ENCODE assay signal across 23 cellular contexts in genomic region chr6:134000443-134000842, GRCh38. TPM values are rescaled to one million over a fixed set of nuclear protein-coding genes. Genes with fewer than 3 reads are reported as not detected.
DNase-seq lines count a peak whose midpoint lies in the region; ATAC-seq and TF ChIP-seq lines count a peak whose summit lies in the region.
"Had no signal": no experiment of that assay in that cellular context is flagged by ENCODE, and none has a peak within 500 bp of the region (broad histone marks: within the 10 kb centered on the region; RNA-seq: fewer than 3 reads in every experiment).

No MANE protein-coding gene starts in this region.

- CTCF ChIA-PET in PC-9 (lab: Charles Lee) = interaction anchor here (1.2 to 1.5 kb wide), 2 partner anchors 63 to 96 kb away, joined by 4 read pairs; no protein-coding TSS in a partner anchor

- H3F3A ChIP-seq in PC-9 (ENCODE audit: insufficient read depth, low read depth) (peaks cover 23% of the 10 kb centered on the region), MM.1S (ENCODE audit: insufficient read depth, low read length) (no peaks in the 10 kb centered on the region)

- POLR2A ChIA-PET in PC-9 (lab: Charles Lee; ENCODE audit: unreplicated experiment) = interaction anchor here (0.7 kb wide), 1 partner anchor 62 kb away, joined by 8 read pairs; no protein-coding TSS in a partner anchor

- H3K9ac ChIP-seq in HUES48 (ENCODE audit: low read depth, low read length) (no peak overlapping the region), MM.1S (ENCODE audit: low read length) (no peak overlapping the region)

- no peak overlapping the region for H3K4me3 ChIP-seq in HUES48 (ENCODE audit: low read depth, low read length)
- H3K4me3 ChIP-seq in PC-9 = peak overlapping the region; percentile 17; the same call in 1 of the 2 replicates
- H3K4me3 ChIP-seq in lower leg skin (ENCODE audit: low read depth, poor library complexity, severe bottlenecking) = no peak overlapping the region
- no peak overlapping the region for H3K4me3 ChIP-seq in MM.1S (ENCODE audit: low read length)
- H3K4me3 ChIP-seq: SJCRH30 had no signal

- 46 to 50% methylated on average over 3 of the region's 3 CpGs for WGBS in lower leg skin, 2 donors

- peak; percentile 89 for ATAC-seq in foreskin keratinocyte
- ATAC-seq in HG03196 (IDR thresholded peaks at IDR 0.05; ENCODE audit: unreplicated experiment) = no peak
- ATAC-seq: Right ventricle myocardium inferior, SK-N-SH treated with all-trans-retinoic acid at 6 μM for 48 hours had no signal

- no peaks in the 10 kb centered on the region for H3K79me2 ChIP-seq in PC-9 (ENCODE audit: low read depth)
- H3K79me2 ChIP-seq in MM.1S (ENCODE audit: low read length) = no peaks in the 10 kb centered on the region

- H3K36me3 ChIP-seq in HUES48 (ENCODE audit: control insufficient read depth, insufficient read depth, low read length) (no peaks in the 10 kb centered on the region), PC-9 (ENCODE audit: low read depth) (no peaks in the 10 kb centered on the region), MM.1S (replicated peaks; ENCODE audit: insufficient read depth, low read length) (no peaks in the 10 kb centered on the region)
- H3K36me3 ChIP-seq: SJCRH30 had no signal

- peak in 1 of 2 experiments; percentile 88 for DNase-seq in PC-9
- DNase-seq in foreskin keratinocyte = peak; percentile 45 to 82
- peak; percentile 18 for DNase-seq in renal cortical epithelial cell (ENCODE audit: low read depth)
- no peak for DNase-seq in lower leg skin (ENCODE audit: low spot score in 2 of 2)
- no peak for DNase-seq in MM.1S
- DNase-seq: CD8-positive, alpha-beta memory T cell; DMS79 treated with DMSO at 0.1 percent for 48 hours; GF-D8; KG1; NCI-H1092; NCI-H1417 treated with DMSO at 0.1 percent for 48 hours; NCI-H1694 treated with DMSO at 0.1 percent for 48 hours; NCI-H2081; NCI-H2171; NCI-H226; NCI-H510A; NCI-H69; SJCRH30 had no signal

- H3K27me3 ChIP-seq in HUES48 (ENCODE audit: control insufficient read depth, insufficient read depth, low read length) (no peaks in the 10 kb centered on the region), PC-9 (ENCODE audit: insufficient read depth, low read depth) (no peaks in the 10 kb centered on the region), foreskin keratinocyte (no peaks in the 10 kb centered on the region), MM.1S (replicated peaks; ENCODE audit: insufficient read depth, low read length) (no peaks in the 10 kb centered on the region)
- H3K27me3 ChIP-seq: SJCRH30 had no signal

- no TSS peak for BruUV-seq in PC-9 (replicated peaks; lab: Mats Ljungman, UMichigan)

- H3K4me2 ChIP-seq in PC-9 = peak overlapping the region; percentile 62
- H3K4me2 ChIP-seq in MM.1S (ENCODE audit: low read depth, low read length) = no peak overlapping the region

- H2AFZ ChIP-seq in PC-9 = no peak overlapping the region
- no peak overlapping the region for H2AFZ ChIP-seq in MM.1S (ENCODE audit: low read length)

- no peak for TF ChIP-seq CTCF in PC-9 (conservative IDR thresholded peaks at IDR 0.05)
- TF ChIP-seq CTCF in foreskin keratinocyte (conservative IDR thresholded peaks at IDR 0.05) = no peak
- TF ChIP-seq CTCF in lower leg skin (IDR thresholded peaks at IDR 0.05) = no peak
- TF ChIP-seq CTCF in MM.1S (IDR thresholded peaks at IDR 0.05; ENCODE audit: low read length) = no peak

- peak overlapping the region; percentile 14 for H3K27ac ChIP-seq in HUES48 (ENCODE audit: low read depth, low read length)
- H3K27ac ChIP-seq in PC-9 = peak overlapping the region; percentile 73
- H3K27ac ChIP-seq in foreskin keratinocyte = no peak overlapping the region
- H3K27ac ChIP-seq in MM.1S (ENCODE audit: low read length) = no peak overlapping the region
- H3K27ac ChIP-seq: C4-2B, SJCRH30 had no signal

- TF ChIP-seq POLR2A in lower leg skin (IDR thresholded peaks at IDR 0.05) = no peak

- H3K4me1 ChIP-seq in HUES48 (ENCODE audit: control insufficient read depth, insufficient read depth, low read length) = peaks cover 20% of the 10 kb centered on the region
- H3K4me1 ChIP-seq in PC-9 (replicated peaks; ENCODE audit: insufficient read depth) = peaks cover 50% of the 10 kb centered on the region
- H3K4me1 ChIP-seq in foreskin keratinocyte = peaks cover 10% of the 10 kb centered on the region
- no peaks in the 10 kb centered on the region for H3K4me1 ChIP-seq in MM.1S (ENCODE audit: low read length)

- H3K9me2 ChIP-seq in PC-9 (ENCODE audit: insufficient read depth) (no peaks in the 10 kb centered on the region), MM.1S (replicated peaks; ENCODE audit: insufficient read depth, low read length) (no peaks in the 10 kb centered on the region)

- intact Hi-C loops in PC-9 (cut with micrococcal nuclease; ENCODE audit: unreplicated experiment) = loop anchor here (1.0 to 5.0 kb wide), 2 partner anchors 37 to 56 kb away; no protein-coding TSS in a partner anchor
- intact Hi-C loops in lower leg skin (cut with DNase I; ENCODE audit: low total_unique reads) = no loop called here

- H3K9me3 ChIP-seq in HUES48 (ENCODE audit: control insufficient read depth, insufficient read depth, low read length) (no peaks in the 10 kb centered on the region; the same call in 1 of the 2 replicates), PC-9 (ENCODE audit: insufficient read depth, low read depth) (peaks cover 15% of the 10 kb centered on the region), MM.1S (replicated peaks; ENCODE audit: insufficient read depth, low read length) (no peaks in the 10 kb centered on the region)
- H3K9me3 ChIP-seq: SJCRH30 had no signal

- H4K20me1 ChIP-seq in PC-9 (ENCODE audit: insufficient read depth) (no peaks in the 10 kb centered on the region), MM.1S (ENCODE audit: insufficient read depth, low read length) (no peaks in the 10 kb centered on the region)

RNA-seq across cellular contexts. Expression of gene TBPL1, which starts 47.4 kb away (rescaled TPM):
- 11.0 and 21.7 TPM in 2 replicates for total RNA-seq in PC-9 (2021)
- total RNA-seq in foreskin keratinocyte = 38.1 and 41.5 TPM in 2 replicates
- 32.5 and 37.6 TPM in 2 replicates for polyA plus RNA-seq in foreskin keratinocyte
- total RNA-seq in renal cortical epithelial cell = 16.5 and 23.5 TPM in 2 replicates
- 10 to 100 TPM; 12.6 to 27.7 (median 23.4) TPM for total RNA-seq in lower leg skin

RNA-seq across cellular contexts. Expression of gene SLC2A12, which starts 52.0 kb away (rescaled TPM):
- 4.2 and 7.2 TPM in 2 replicates for total RNA-seq in PC-9 (2021)
- 0.74 and 1.0 TPM in 2 replicates for total RNA-seq in foreskin keratinocyte
- polyA plus RNA-seq in foreskin keratinocyte = 0.25 and 0.27 TPM in 2 replicates
- 1.8 and 3.6 TPM in 2 replicates for total RNA-seq in renal cortical epithelial cell
- total RNA-seq in lower leg skin = 1 to 10 TPM; 5.9 to 10.0 (median 7.4) TPM
- total RNA-seq: CD8-positive, alpha-beta memory T cell had no signal
- polyA plus RNA-seq: CD8-positive, alpha-beta memory T cell had no signal

Comparison
In these comparisons a context has a peak if more than half of its experiments do, and no peak if none do; other contexts are left out.
1. H3K27ac ChIP-seq: peak in HUES48 (single experiment) and PC-9 (single experiment); none in foreskin keratinocyte (single experiment) and MM.1S (single experiment).
2. DNase-seq: peak in foreskin keratinocyte (2 of 2) and renal cortical epithelial cell (single experiment); none in lower leg skin (0 of 2) and MM.1S (single experiment).